In the genomic region with DNA sequence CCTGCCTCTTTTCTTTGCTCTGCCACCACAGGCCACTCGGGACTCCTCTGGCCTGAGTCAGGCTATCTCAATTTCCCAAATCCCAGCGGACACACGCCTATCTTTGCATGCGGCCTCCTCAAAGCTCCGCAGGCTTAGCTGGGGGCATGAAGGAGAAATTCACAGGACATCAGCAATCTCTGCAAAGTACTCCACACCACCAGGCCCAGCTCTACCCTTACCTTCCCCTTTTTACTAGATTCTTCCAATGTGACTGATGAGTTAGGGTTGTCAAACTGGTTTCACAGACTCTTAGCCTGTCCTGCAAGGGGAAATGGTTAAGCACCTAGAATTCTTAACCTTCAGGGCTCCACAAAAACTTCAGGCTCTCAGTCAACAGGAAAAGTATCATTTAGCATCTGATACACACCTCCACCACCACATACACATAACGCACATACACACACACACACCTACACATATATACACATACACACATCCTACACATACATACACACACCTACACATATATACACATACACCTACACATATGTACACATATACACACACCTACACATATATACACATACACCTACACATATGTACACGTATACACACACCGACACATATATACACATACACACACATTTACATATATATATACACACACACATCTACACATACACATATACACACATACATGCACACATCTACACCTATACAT, we compare ENCODE assay signal across 16 cellular contexts.
DNase-seq lines count a peak whose midpoint lies in the region; ATAC-seq and TF ChIP-seq lines count a peak whose summit lies in the region.
"Had no signal": no experiment of that assay in that cellular context is flagged by ENCODE, and none has a peak within 500 bp of the region (broad histone marks: within the 10 kb centered on the region; RNA-seq: fewer than 3 reads in every experiment).

No MANE protein-coding gene starts in this region.

- BruUV-seq in mammary epithelial cell (replicated peaks; lab: Mats Ljungman, UMichigan) (no TSS peak), MCF 10A (replicated peaks; lab: Mats Ljungman, UMichigan) (no TSS peak)

- H3K27ac Mint-ChIP-seq in MCF 10A (ENCODE audit: low read depth, unreplicated experiment): no peak overlapping the region
- H3K27ac Mint-ChIP-seq in activated CD4-positive, alpha-beta T cell treated with anti-CD3 and anti-CD28 coated beads for 36 hours: no peak overlapping the region

- no peaks in the 10 kb centered on the region for H3K4me1 Mint-ChIP-seq in MCF 10A (ENCODE audit: insufficient read depth, unreplicated experiment)
- H3K4me1 Mint-ChIP-seq in activated CD4-positive, alpha-beta T cell treated with anti-CD3 and anti-CD28 coated beads for 36 hours: peaks cover 8% of the 10 kb centered on the region

- H4K20me1 ChIP-seq in mammary epithelial cell (ENCODE audit: insufficient read depth, low read length): no peaks in the 10 kb centered on the region
- H4K20me1 ChIP-seq: BLaER1 had no signal

- H3K36me3 ChIP-seq in mammary epithelial cell (ENCODE audit: insufficient read depth, low read length) (no peaks in the 10 kb centered on the region), mucosa of descending colon (ENCODE audit: low read depth) (no peaks in the 10 kb centered on the region)
- H3K36me3 ChIP-seq: BLaER1, MG63, SJSA1 had no signal

- no peak for ATAC-seq in activated CD4-positive, alpha-beta T cell treated with anti-CD3 and anti-CD28 coated beads for 36 hours
- ATAC-seq in HG03442 (IDR thresholded peaks at IDR 0.05; ENCODE audit: unreplicated experiment): no peak
- ATAC-seq in mucosa of descending colon: no peak

- H3K27me3 ChIP-seq in mammary epithelial cell (ENCODE audit: insufficient read depth, low read length): no peaks in the 10 kb centered on the region
- H3K27me3 ChIP-seq: BLaER1, MG63, SJSA1 had no signal

- H3K4me1 ChIP-seq in mammary epithelial cell (ENCODE audit: insufficient read depth, low read length): no peaks in the 10 kb centered on the region
- no peaks in the 10 kb centered on the region for H3K4me1 ChIP-seq in mucosa of descending colon (ENCODE audit: low read depth)

- H3K79me2 ChIP-seq in mammary epithelial cell (ENCODE audit: insufficient read depth, low read length): no peaks in the 10 kb centered on the region

- no peaks in the 10 kb centered on the region for H3K27me3 Mint-ChIP-seq in MCF 10A (ENCODE audit: insufficient read depth, unreplicated experiment)
- H3K27me3 Mint-ChIP-seq in activated CD4-positive, alpha-beta T cell treated with anti-CD3 and anti-CD28 coated beads for 36 hours: no peaks in the 10 kb centered on the region

- TF ChIP-seq CTCF in mammary epithelial cell (conservative IDR thresholded peaks at IDR 0.05 in 1 of 2, IDR thresholded peaks at IDR 0.05 in 1 of 2; ENCODE audit: extremely low read depth in 1 of 2, insufficient read depth in 1 of 2, low read depth in 1 of 2, low read length in 2 of 2): no peak
- no peak for TF ChIP-seq CTCF in MCF 10A (IDR thresholded peaks at IDR 0.05; ENCODE audit: unreplicated experiment)
- no peak for TF ChIP-seq CTCF in RWPE1 (conservative IDR thresholded peaks at IDR 0.05; ENCODE audit: low read depth)
- no peak for TF ChIP-seq CTCF in mucosa of descending colon (IDR thresholded peaks at IDR 0.05)

- in situ Hi-C loops in mammary epithelial cell (cut with MboI; ENCODE audit: low sequenced_read_pairs in 2 of 2): loop anchor here (25.0 kb wide), 2 partner anchors 364 to 1264 kb away; partner anchors contain the start of gene CAMK2D (in 1 of the 2)

- peak; percentile 47 for DNase-seq in mammary epithelial cell
- no peak for DNase-seq in MCF 10A (ENCODE audit: unreplicated experiment)
- DNase-seq in RWPE1 (ENCODE audit: low spot score): peak; percentile 17
- peak; percentile 93 for DNase-seq in islet precursor cell
- DNase-seq in activated CD4-positive, alpha-beta T cell treated with anti-CD3 and anti-CD28 coated beads for 36 hours: no peak
- no peak for DNase-seq in D341Med (ENCODE audit: low spot score)
- no peak for DNase-seq in mucosa of descending colon
- DNase-seq: 8988T, KBM-7, MG63, NCI-H1092 treated with DMSO at 0.1 percent for 48 hours, NCI-H1694, SW 1271 had no signal

- no peaks in the 10 kb centered on the region for H3K9me3 Mint-ChIP-seq in MCF 10A (ENCODE audit: unreplicated experiment)
- peaks cover 2% of the 10 kb centered on the region for H3K9me3 Mint-ChIP-seq in activated CD4-positive, alpha-beta T cell treated with anti-CD3 and anti-CD28 coated beads for 36 hours (ENCODE audit: low read depth)

- H3K4me3 Mint-ChIP-seq in MCF 10A (ENCODE audit: unreplicated experiment): no peak overlapping the region
- H3K4me3 Mint-ChIP-seq in activated CD4-positive, alpha-beta T cell treated with anti-CD3 and anti-CD28 coated beads for 36 hours: no peak overlapping the region

- dilution Hi-C loops in mammary epithelial cell (cut with HindIII; ENCODE audit: low sequenced_read_pairs): no loop called here

- CTCF ChIA-PET in mammary epithelial cell (lab: Charles Lee; ENCODE audit: low non-redundant PET): no interaction called here
- CTCF ChIA-PET in MCF 10A (lab: Yijun Ruan, JAX): interaction anchor here (0.6 kb wide), 1 partner anchor 96 kb away, joined by 3 read pairs; no protein-coding TSS in a partner anchor
- CTCF ChIA-PET in RWPE1 (lab: Yijun Ruan, JAX): interaction anchor here (0.6 to 0.9 kb wide), 2 partner anchors 70 to 262 kb away, joined by 3 read pairs; no protein-coding TSS in a partner anchor
- CTCF ChIA-PET in activated CD4-positive, alpha-beta T cell treated with anti-CD3 and anti-CD28 coated beads for 36 hours (lab: Charles Lee): interaction anchor here (0.7 kb wide), 1 partner anchor 23 kb away, joined by 3 read pairs; no protein-coding TSS in a partner anchor

- no peaks in the 10 kb centered on the region for H3K36me3 Mint-ChIP-seq in MCF 10A (ENCODE audit: insufficient read depth, unreplicated experiment)
- H3K36me3 Mint-ChIP-seq in activated CD4-positive, alpha-beta T cell treated with anti-CD3 and anti-CD28 coated beads for 36 hours (ENCODE audit: low read depth): no peaks in the 10 kb centered on the region

- H3K4me3 ChIP-seq in mammary epithelial cell (replicated peaks in 1 of 3; ENCODE audit: insufficient read depth in 1 of 3, low read depth in 2 of 3, low read length in 3 of 3) (no peak overlapping the region), mucosa of descending colon (no peak overlapping the region)
- H3K4me3 ChIP-seq: BLaER1, MG63, SJSA1 had no signal

- no peak overlapping the region for H3K9ac ChIP-seq in mammary epithelial cell (ENCODE audit: insufficient read depth, low read length)
- H3K9ac ChIP-seq: BLaER1 had no signal

- POLR2A ChIA-PET in MCF 10A (lab: Yijun Ruan, JAX): interaction anchor here (1.9 kb wide), 1 partner anchor 12 kb away, joined by 4 read pairs; no protein-coding TSS in a partner anchor
- POLR2A ChIA-PET in RWPE1 (lab: Yijun Ruan, JAX; ENCODE audit: low non-redundant PET): no interaction called here
- POLR2A ChIA-PET in activated CD4-positive, alpha-beta T cell treated with anti-CD3 and anti-CD28 coated beads for 36 hours (lab: Charles Lee): interaction anchor here (0.6 kb wide), 1 partner anchor 195 kb away, joined by 3 read pairs; no protein-coding TSS in a partner anchor

- 94% methylated on average over 8 of the region's 8 CpGs for WGBS in mammary epithelial cell (ENCODE audit: low coverage, missing lambda C conversion rate)

- intact Hi-C loops in mammary epithelial cell (cut with micrococcal nuclease) (loop anchor here (10.0 kb wide), 1 partner anchor 1296 kb away; no protein-coding TSS in a partner anchor), MCF 10A (cut with micrococcal nuclease) (loop anchor here (10.0 kb wide), 2 partner anchors 556 to 1296 kb away; no protein-coding TSS in a partner anchor), mucosa of descending colon (cut with DNase I, micrococcal nuclease) (loop anchor here in 1 of 2 donors (10.0 kb wide), 3 partner anchors 376 to 986 kb away; no protein-coding TSS in a partner anchor)
- intact Hi-C loops in activated CD4-positive, alpha-beta T cell treated with anti-CD3 and anti-CD28 coated beads for 36 hours (cut with DNase I, micrococcal nuclease): loop anchor here (10.0 kb wide), 2 partner anchors 286 to 1296 kb away; no protein-coding TSS in a partner anchor

- H3K27ac ChIP-seq in mammary epithelial cell (ENCODE audit: insufficient read depth, low read depth, low read length) (no peak overlapping the region), RWPE1 (no peak overlapping the region)
- H3K27ac ChIP-seq: BLaER1, SJSA1 had no signal

- H2AFZ ChIP-seq in mammary epithelial cell (ENCODE audit: low read depth, low read length): no peak overlapping the region

- no peaks in the 10 kb centered on the region for H3K9me3 ChIP-seq in mammary epithelial cell (replicated peaks; ENCODE audit: insufficient read depth, low read length)
- H3K9me3 ChIP-seq in mucosa of descending colon: no peaks in the 10 kb centered on the region
- H3K9me3 ChIP-seq: MG63, SJSA1 had no signal

- no peak overlapping the region for H3K4me2 ChIP-seq in mammary epithelial cell (ENCODE audit: insufficient read depth, low read depth, low read length)
- H3K4me2 ChIP-seq: BLaER1 had no signal

Comparison
In these comparisons a context has a peak if more than half of its experiments do, and no peak if none do; other contexts are left out.
1. DNase-seq: peak in mammary epithelial cell (single experiment), RWPE1 (single experiment) and islet precursor cell (single experiment); none in MCF 10A (single experiment), activated CD4-positive, alpha-beta T cell treated with anti-CD3 and anti-CD28 coated beads for 36 hours (single experiment), D341Med (single experiment) and mucosa of descending colon (0 of 3).